ENCODE assay signal across 8 cellular contexts in the genomic region with DNA sequence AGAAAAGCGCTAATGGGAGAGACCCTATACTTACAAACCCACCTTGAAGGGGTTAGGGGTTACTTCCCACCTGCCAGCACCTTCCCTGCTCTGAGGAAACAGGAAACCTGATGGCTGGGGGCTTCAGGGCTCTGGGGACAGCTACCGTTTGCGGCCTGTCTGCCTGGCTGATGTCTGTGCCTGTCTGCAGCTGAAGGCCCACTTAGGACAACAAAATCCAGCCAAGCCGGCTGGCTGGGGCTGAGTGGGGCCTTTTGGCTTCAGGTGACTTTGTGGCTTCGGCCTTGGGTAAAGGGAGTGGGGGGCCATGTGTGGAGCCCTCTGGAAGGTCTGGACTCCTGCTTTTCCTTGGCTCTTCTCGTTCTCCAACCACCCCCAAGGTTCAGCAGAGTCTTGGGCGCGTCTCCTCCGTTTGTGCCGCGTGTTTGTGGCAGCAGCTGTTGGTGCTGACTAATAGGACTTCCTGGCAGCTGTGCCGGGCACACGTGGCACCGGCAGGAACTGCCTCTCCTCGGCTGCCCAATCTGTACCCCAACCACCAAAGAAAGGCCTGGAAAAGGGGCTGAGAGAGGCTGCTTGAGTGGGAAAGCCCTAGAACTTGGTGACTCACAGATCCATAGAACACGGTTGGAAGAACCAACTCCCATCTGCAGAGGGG.
DNase-seq lines count a peak whose midpoint lies in the region; ATAC-seq and TF ChIP-seq lines count a peak whose summit lies in the region.

No MANE protein-coding gene starts in this region.

- H3K36me3 Mint-ChIP-seq in natural killer cell treated with Interleukin-12 subunit alpha and Interleukin-12 subunit beta and Interleukin-15 and Interleukin-18, amount 100 ng/mL, for 72 hours = no peaks in the 10 kb centered on the region

- peaks cover 11 to 26% of the 10 kb centered on the region in 2 donors for H3K27me3 Mint-ChIP-seq in natural killer cell treated with Interleukin-12 subunit alpha and Interleukin-12 subunit beta and Interleukin-15 and Interleukin-18, amount 100 ng/mL, for 72 hours

- H2AFZ ChIP-seq in mammary epithelial cell (ENCODE audit: low read depth, low read length) = peak overlapping the region; percentile 53

- no peak for TF ChIP-seq CTCF in WERI-Rb-1 (IDR thresholded peaks at IDR 0.05; ENCODE audit: low read depth, low read length)
- TF ChIP-seq CTCF in mammary epithelial cell (conservative IDR thresholded peaks at IDR 0.05 in 1 of 2, IDR thresholded peaks at IDR 0.05 in 1 of 2; ENCODE audit: extremely low read depth in 1 of 2, insufficient read depth in 1 of 2, low read depth in 1 of 2, low read length in 2 of 2) = no peak
- TF ChIP-seq CTCF in foreskin fibroblast (IDR thresholded peaks at IDR 0.05; ENCODE audit: low read depth, low read length) = no peak

- H3K4me1 Mint-ChIP-seq in natural killer cell treated with Interleukin-12 subunit alpha and Interleukin-12 subunit beta and Interleukin-15 and Interleukin-18, amount 100 ng/mL, for 72 hours (ENCODE audit: low read depth in 2 of 2) = peaks cover 42 to 50% of the 10 kb centered on the region in 2 donors

- in situ Hi-C loops in mammary epithelial cell (cut with MboI; ENCODE audit: low sequenced_read_pairs in 2 of 2) = loop anchor here in 1 of 2 donors (10.0 kb wide), 1 partner anchor 72 kb away; no protein-coding TSS in a partner anchor

- CTCF ChIA-PET in mammary epithelial cell (lab: Charles Lee; ENCODE audit: low non-redundant PET) = no interaction called here

- H3K27ac Mint-ChIP-seq in natural killer cell treated with Interleukin-12 subunit alpha and Interleukin-12 subunit beta and Interleukin-15 and Interleukin-18, amount 100 ng/mL, for 72 hours = peak overlapping the region; percentile 67 to 73

- H3K36me3 ChIP-seq in WERI-Rb-1 (peaks cover 11% of the 10 kb centered on the region), mammary epithelial cell (ENCODE audit: insufficient read depth, low read length) (no peaks in the 10 kb centered on the region), urinary bladder (ENCODE audit: insufficient read depth) (no peaks in the 10 kb centered on the region)
- H3K36me3 ChIP-seq in effector memory CD4-positive, alpha-beta T cell (ENCODE audit: control insufficient read depth, insufficient read depth, low read length) = no peaks in the 10 kb centered on the region

- H3K4me2 ChIP-seq in mammary epithelial cell (ENCODE audit: insufficient read depth, low read depth, low read length) = no peak overlapping the region

- DNase-seq in DMS53 (lab: John Stamatoyannopoulos, UW) = peak; percentile 7
- no peak for DNase-seq in DMS53 treated with DMSO at 0.1 percent for 48 hours (lab: John Stamatoyannopoulos, UW; ENCODE audit: unreplicated experiment)
- DNase-seq in WERI-Rb-1 = no peak
- peak; percentile 70 for DNase-seq in mammary epithelial cell
- DNase-seq in natural killer cell treated with Interleukin-12 subunit alpha and Interleukin-12 subunit beta and Interleukin-15 and Interleukin-18, amount 100 ng/mL, for 72 hours (ENCODE audit: low spot score) = no peak
- no peak for DNase-seq in foreskin fibroblast
- no peak for DNase-seq in effector memory CD4-positive, alpha-beta T cell

- peaks cover 3% of the 10 kb centered on the region for H3K79me2 ChIP-seq in mammary epithelial cell (ENCODE audit: insufficient read depth, low read length)

- BruUV-seq in mammary epithelial cell (replicated peaks; lab: Mats Ljungman, UMichigan) = TSS peak; percentile 54

- no peaks in the 10 kb centered on the region for H3K27me3 ChIP-seq in WERI-Rb-1 (ENCODE audit: insufficient read depth, low read depth, severe bottlenecking)
- no peaks in the 10 kb centered on the region for H3K27me3 ChIP-seq in mammary epithelial cell (ENCODE audit: insufficient read depth, low read length)
- no peaks in the 10 kb centered on the region for H3K27me3 ChIP-seq in effector memory CD4-positive, alpha-beta T cell (replicated peaks; ENCODE audit: control insufficient read depth, insufficient read depth, low read length, poor library complexity, severe bottlenecking)

- H4K20me1 ChIP-seq in mammary epithelial cell (ENCODE audit: insufficient read depth, low read length) = no peaks in the 10 kb centered on the region

- peak overlapping the region; percentile 47 for H3K4me3 Mint-ChIP-seq in natural killer cell treated with Interleukin-12 subunit alpha and Interleukin-12 subunit beta and Interleukin-15 and Interleukin-18, amount 100 ng/mL, for 72 hours

- WGBS in mammary epithelial cell (ENCODE audit: low coverage, missing lambda C conversion rate) = 36% methylated on average over 9 of the region's 16 CpGs
- whole genome bisulfite sequencing in urinary bladder = 65% methylated on average over 16 of the region's 16 CpGs

- H3K4me3 ChIP-seq in WERI-Rb-1 (ENCODE audit: low read depth, low read length) (no peak overlapping the region), mammary epithelial cell (replicated peaks in 1 of 3; ENCODE audit: insufficient read depth in 1 of 3, low read depth in 2 of 3, low read length in 3 of 3) (no peak overlapping the region), urinary bladder (ENCODE audit: low read depth, low read length) (no peak overlapping the region), foreskin fibroblast (ENCODE audit: low read depth in 1 of 2, low read length in 2 of 2) (no peak overlapping the region)
- H3K4me3 ChIP-seq in effector memory CD4-positive, alpha-beta T cell (ENCODE audit: insufficient read depth, low read depth, low read length, poor library complexity, severe bottlenecking) = no peak overlapping the region

- H3K9me3 Mint-ChIP-seq in natural killer cell treated with Interleukin-12 subunit alpha and Interleukin-12 subunit beta and Interleukin-15 and Interleukin-18, amount 100 ng/mL, for 72 hours = no peaks in the 10 kb centered on the region

- peak overlapping the region; percentile 23 for H3K9ac ChIP-seq in mammary epithelial cell (ENCODE audit: insufficient read depth, low read length)

- no peaks in the 10 kb centered on the region for H3K9me3 ChIP-seq in WERI-Rb-1 (ENCODE audit: severe bottlenecking)
- H3K9me3 ChIP-seq in mammary epithelial cell (replicated peaks; ENCODE audit: insufficient read depth, low read length) = no peaks in the 10 kb centered on the region
- no peaks in the 10 kb centered on the region for H3K9me3 ChIP-seq in effector memory CD4-positive, alpha-beta T cell (ENCODE audit: control insufficient read depth, low read length)

- dilution Hi-C loops in mammary epithelial cell (cut with HindIII; ENCODE audit: low sequenced_read_pairs) = no loop called here

- ATAC-seq in natural killer cell treated with Interleukin-12 subunit alpha and Interleukin-12 subunit beta and Interleukin-15 and Interleukin-18, amount 100 ng/mL, for 72 hours = peak; percentile 78 to 83

- intact Hi-C loops in mammary epithelial cell (cut with micrococcal nuclease) = loop anchor here (5.0 kb wide), 2 partner anchors 71 to 201 kb away; no protein-coding TSS in a partner anchor

- H3K4me1 ChIP-seq in mammary epithelial cell (ENCODE audit: insufficient read depth, low read length) (peaks cover 44% of the 10 kb centered on the region), urinary bladder (ENCODE audit: insufficient read depth) (peaks cover 7% of the 10 kb centered on the region)
- H3K4me1 ChIP-seq in effector memory CD4-positive, alpha-beta T cell (ENCODE audit: control insufficient read depth, insufficient read depth, low read length, poor library complexity, severe bottlenecking) = peaks cover 33% of the 10 kb centered on the region

- peak overlapping the region; percentile 13; the same call in 1 of the 2 replicates for H3K27ac ChIP-seq in WERI-Rb-1
- H3K27ac ChIP-seq in mammary epithelial cell (ENCODE audit: insufficient read depth, low read depth, low read length) = peak overlapping the region; percentile 36
- peak overlapping the region; percentile 44 for H3K27ac ChIP-seq in urinary bladder (ENCODE audit: low read depth)
- H3K27ac ChIP-seq in effector memory CD4-positive, alpha-beta T cell (ENCODE audit: insufficient read depth, low read length, poor library complexity, severe bottlenecking) = no peak overlapping the region

Comparison
In these comparisons a context has a peak if more than half of its experiments do, and no peak if none do; other contexts are left out.
1. DNase-seq: peak in DMS53 (single experiment) and mammary epithelial cell (single experiment); none in DMS53 treated with DMSO at 0.1 percent for 48 hours (single experiment), WERI-Rb-1 (single experiment), natural killer cell treated with Interleukin-12 subunit alpha and Interleukin-12 subunit beta and Interleukin-15 and Interleukin-18, amount 100 ng/mL, for 72 hours (single experiment), foreskin fibroblast (0 of 2) and effector memory CD4-positive, alpha-beta T cell (0 of 3).